ENCODE assay signal across 15 cellular contexts in the genomic region with DNA sequence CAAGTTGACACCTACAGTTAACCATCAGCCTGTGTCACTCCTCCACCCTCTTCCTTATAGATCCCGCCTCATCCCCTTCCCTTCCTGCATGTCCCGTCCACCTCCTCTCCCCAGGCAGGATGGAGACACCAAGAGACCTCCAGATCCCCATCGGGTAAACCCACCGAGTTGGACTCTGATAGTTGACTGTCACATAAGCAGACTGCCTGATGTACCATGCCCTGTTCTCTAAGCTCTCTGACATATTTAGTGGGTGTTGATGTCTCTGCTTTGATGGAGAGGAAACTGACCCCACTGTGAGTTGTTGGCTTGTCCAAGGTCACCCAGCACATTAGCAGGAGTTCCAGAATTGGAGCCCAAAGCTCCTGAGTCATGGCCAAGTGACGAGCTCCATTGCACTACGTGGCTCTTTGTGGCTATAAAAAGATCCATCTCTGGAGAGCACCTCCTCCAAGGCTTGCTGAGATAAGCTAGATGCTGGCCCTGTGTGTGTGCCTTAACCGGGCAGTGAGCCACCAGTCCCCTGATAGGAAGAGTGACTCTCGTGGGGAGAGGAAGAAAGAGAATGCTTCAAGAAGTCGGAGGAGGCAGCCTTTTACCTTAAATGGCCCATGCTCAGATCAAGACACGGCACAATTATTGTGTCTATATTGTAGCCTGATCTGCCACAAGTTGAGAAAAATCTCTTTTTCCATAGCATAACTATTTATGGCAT.
DNase-seq lines count a peak whose midpoint lies in the region; ATAC-seq and TF ChIP-seq lines count a peak whose summit lies in the region.
"Had no signal": no experiment of that assay in that cellular context is flagged by ENCODE, and none has a peak within 500 bp of the region (broad histone marks: within the 10 kb centered on the region; RNA-seq: fewer than 3 reads in every experiment).

No MANE protein-coding gene starts in this region.

- peak; percentile 93 for ATAC-seq in left cardiac atrium
- ATAC-seq in HG03095 (IDR thresholded peaks at IDR 0.05; ENCODE audit: unreplicated experiment), result no peak

- peaks cover 7 to 17% of the 10 kb centered on the region in 2 donors for H3K4me1 ChIP-seq in adrenal gland (replicated peaks in 1 of 2)
- H3K4me1 ChIP-seq in smooth muscle cell (ENCODE audit: low read depth), result no peaks in the 10 kb centered on the region

- peak overlapping the region; percentile 77 for H3K9ac ChIP-seq in smooth muscle cell (ENCODE audit: low read depth)

- H3K36me3 ChIP-seq in adrenal gland (replicated peaks in 1 of 2) (no peaks in the 10 kb centered on the region), smooth muscle cell (ENCODE audit: low read depth) (no peaks in the 10 kb centered on the region)

- TF ChIP-seq CTCF in adrenal gland (IDR thresholded peaks at IDR 0.05) (no peak), smooth muscle cell (IDR thresholded peaks at IDR 0.05; ENCODE audit: borderline replicate concordance, insufficient read depth, poor library complexity, severe bottlenecking) (no peak)

- DNase-seq in GM04504 (ENCODE audit: low read depth) (peak; percentile 68), adrenal gland (peak; percentile 78 to 95 (median 94)), left cardiac atrium (peak; percentile 75), smooth muscle cell (lab: John Stamatoyannopoulos, UW; ENCODE audit: unreplicated experiment) (no peak), NCI-H524 treated with DMSO at 0.1 percent for 48 hours (lab: John Stamatoyannopoulos, UW) (no peak), SK-N-DZ (ENCODE audit: low spot score) (no peak)
- DNase-seq in central memory CD4-positive, alpha-beta T cell, result no peak
- DNase-seq: activated CD4-positive, CD25-positive, alpha-beta regulatory T cell treated with anti-CD3 and anti-CD28 coated beads, Interleukin-2, amount 50 U/mL, for 72 hours; activated T-cell treated with anti-CD3 and anti-CD28 coated beads, Interleukin-2, amount 50 U/mL, for 48 hours; NCI-H1105; NCI-H774; stimulated activated CD4-positive, alpha-beta T cell treated with anti-CD3 and anti-CD28 coated beads, Interleukin-1b, Interleukin-23, amount 100 ng/mL, for 48 hours; stimulated activated naive CD4-positive, alpha-beta T cell treated with Interleukin-2 at 50 U/mL for 16 hours had no signal

- H3K9me3 ChIP-seq in adrenal gland (replicated peaks in 1 of 3) (no peaks in the 10 kb centered on the region), smooth muscle cell (replicated peaks; ENCODE audit: low read depth) (no peaks in the 10 kb centered on the region)

- H3K27ac ChIP-seq in adrenal gland, result peak overlapping the region in 3 of 5 donors; percentile 27 to 71 (median 34)
- H3K27ac ChIP-seq in smooth muscle cell (ENCODE audit: low read depth), result peak overlapping the region; percentile 95
- H3K27ac ChIP-seq: HL-60 had no signal

- no peaks in the 10 kb centered on the region for H3K79me2 ChIP-seq in smooth muscle cell (ENCODE audit: low read depth)

- TF ChIP-seq POLR2A in adrenal gland (IDR thresholded peaks at IDR 0.05), result peak in 1 of 2 donors; percentile 30

- WGBS in adrenal gland, 4 donors, result 43 to 60% (median 50%) methylated on average over 9 to 10 of the region's 10 CpGs
- 34% methylated on average over 10 of the region's 10 CpGs for WGBS in smooth muscle cell (ENCODE audit: low lambda C conversion rate)

- peaks cover 8% of the 10 kb centered on the region for H3F3A ChIP-seq in smooth muscle cell (ENCODE audit: low read depth)

- H2AFZ ChIP-seq in smooth muscle cell (ENCODE audit: low read depth), result peak overlapping the region; percentile 49

- H3K4me3 ChIP-seq in adrenal gland (no peak overlapping the region), smooth muscle cell (no peak overlapping the region)

- intact Hi-C loops in adrenal gland (cut with DNase I), result no loop called here
- intact Hi-C loops in left cardiac atrium (cut with DNase I), result no loop called here

- H4K20me1 ChIP-seq in smooth muscle cell (ENCODE audit: low read depth), result no peaks in the 10 kb centered on the region

- H3K4me2 ChIP-seq in smooth muscle cell, result peak overlapping the region; percentile 51

- H3K27me3 ChIP-seq in adrenal gland (no peaks in the 10 kb centered on the region), smooth muscle cell (ENCODE audit: low read depth) (no peaks in the 10 kb centered on the region)

Comparison
In these comparisons a context has a peak if more than half of its experiments do, and no peak if none do; other contexts are left out.
1. DNase-seq: peak in GM04504 (single experiment), adrenal gland (7 of 7) and left cardiac atrium (single experiment); none in smooth muscle cell (single experiment), NCI-H524 treated with DMSO at 0.1 percent for 48 hours (single experiment), SK-N-DZ (single experiment) and central memory CD4-positive, alpha-beta T cell (single experiment).